ENCODE assay signal across 21 cellular contexts in the genomic region with DNA sequence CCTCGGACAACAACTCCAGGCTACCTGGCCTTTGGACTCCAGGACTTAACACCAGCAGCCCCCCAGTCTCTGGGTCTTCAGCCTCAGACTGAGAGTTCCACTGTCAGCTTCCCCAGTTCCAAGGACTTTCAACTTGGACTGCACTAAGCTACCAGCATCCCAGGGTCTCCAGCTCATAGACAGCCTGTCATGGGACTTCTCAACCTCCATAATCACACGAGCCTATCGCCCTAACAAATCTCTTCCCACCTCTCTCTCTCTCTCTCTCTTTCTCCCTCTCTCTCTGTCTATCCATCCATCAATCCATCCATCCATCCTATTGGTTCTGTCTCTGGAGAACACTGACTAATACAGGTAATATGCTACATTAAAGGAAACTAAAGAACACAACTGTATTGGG.
"Had no signal": no experiment of that assay in that cellular context is flagged by ENCODE, and none has a peak within 500 bp of the region (broad histone marks: within the 10 kb centered on the region; RNA-seq: fewer than 3 reads in every experiment).

No MANE protein-coding gene starts in this region.

- H3K9me3 ChIP-seq: gastrocnemius medialis, heart left ventricle, right atrium auricular region, stomach, testis, upper lobe of left lung had no signal

- H3K36me3 ChIP-seq: cardiac muscle cell, gastrocnemius medialis, heart left ventricle, right atrium auricular region, stomach, upper lobe of left lung had no signal

- H3K27ac Mint-ChIP-seq: activated CD4-positive, alpha-beta T cell treated with anti-CD3 and anti-CD28 coated beads, Interleukin-2, amount 10 ng/mL, durations not matched to agents 24 days and 14 days; nephron had no signal

- H3K27ac ChIP-seq: cardiac muscle cell, gastrocnemius medialis, right atrium auricular region, stomach, testis, upper lobe of left lung had no signal

- H3K27me3 Mint-ChIP-seq: activated CD4-positive, alpha-beta T cell treated with anti-CD3 and anti-CD28 coated beads, Interleukin-2, amount 10 ng/mL, durations not matched to agents 24 days and 14 days had no signal

- H3K4me3 Mint-ChIP-seq: activated CD4-positive, alpha-beta T cell treated with anti-CD3 and anti-CD28 coated beads, Interleukin-2, amount 10 ng/mL, durations not matched to agents 24 days and 14 days; activated CD8-positive, alpha-beta T cell treated with anti-CD3 and anti-CD28 coated beads, Interleukin-2, amount 10 ng/mL, durations not matched to agents 7 days and 5 days; nephron had no signal

- H3K4me3 ChIP-seq: cardiac muscle cell, dorsolateral prefrontal cortex, gastrocnemius medialis, heart left ventricle, right atrium auricular region, skin epidermis, stomach, testis, upper lobe of left lung had no signal

- H3K9me3 Mint-ChIP-seq: nephron had no signal

- H3K27me3 ChIP-seq: cardiac muscle cell, dorsolateral prefrontal cortex, gastrocnemius medialis, heart left ventricle, right atrium auricular region, stomach, testis, upper lobe of left lung had no signal

- ATAC-seq: activated CD8-positive, alpha-beta T cell treated with anti-CD3 and anti-CD28 coated beads, Interleukin-2, amount 10 ng/mL, durations not matched to agents 7 days and 5 days; activated T-cell treated with anti-CD3 and anti-CD28 coated beads, Interleukin-2, amount 50 U/mL, for 72 hours; gastrocnemius medialis; heart left ventricle; left cardiac atrium had no signal

- DNase-seq: activated CD4-positive, alpha-beta T cell treated with anti-CD3 and anti-CD28 coated beads, Interleukin-2, amount 10 ng/mL, durations not matched to agents 24 days and 14 days; activated CD4-positive, CD25-positive, alpha-beta regulatory T cell; activated CD8-positive, alpha-beta memory T cell treated with anti-CD3 and anti-CD28 coated beads, Interleukin-2, amount 50 U/mL, for 48 hours; activated CD8-positive, alpha-beta T cell treated with anti-CD3 and anti-CD28 coated beads, Interleukin-2, amount 10 ng/mL, durations not matched to agents 7 days and 5 days; activated T-cell treated with anti-CD3 and anti-CD28 coated beads, Interleukin-2, amount 50 U/mL, for 72 hours; dorsolateral prefrontal cortex; erythroblast; gastrocnemius medialis; heart left ventricle; left cardiac atrium; nucleus accumbens; stimulated activated CD4-positive, alpha-beta T cell treated with anti-CD3 and anti-CD28 coated beads, Interleukin-4, amount 100 ng/mL, for 4 hours; stimulated activated CD8-positive, alpha-beta memory T cell treated with anti-CD3 and anti-CD28 coated beads, Interleukin-4, amount 100 ng/mL, for 48 hours; stomach; T-helper 2 cell; testis; upper lobe of left lung had no signal
